Comparison of ENCODE assay signal across 1 cellular context in genomic region chr9:93577045-93577939, GRCh38.
TF ChIP-seq lines count a peak whose summit lies in the region.

No MANE protein-coding gene starts in this region.

TF ChIP-seq in K562, 482 proteins besides CTCF, POLR2A, EP300 and RAD21 (continued from another document):
- TF ChIP-seq ARID3B (CRISPR knock-in tag; IDR thresholded peaks at IDR 0.05; ENCODE audit: borderline replicate concordance), result no peak
- TF ChIP-seq GMEB1 (CRISPR knock-in tag; IDR thresholded peaks at IDR 0.05), result no peak
- TF ChIP-seq RBFOX2 (IDR thresholded peaks at IDR 0.05; ENCODE audit: low read depth, low read length), result peak; percentile 56; the same call in 1 of the 2 replicates
- TF ChIP-seq CXXC5 (CRISPR knock-in tag; IDR thresholded peaks at IDR 0.05), result 0 out of 2 replicates have a peak, but pooled peaks have one; percentile 18
- TF ChIP-seq POLR2G (IDR thresholded peaks at IDR 0.05; ENCODE audit: low read depth, low read length), result peak; percentile 71
- peak; percentile 39; the same call in 1 of the 2 replicates for TF ChIP-seq RB1 (IDR thresholded peaks at IDR 0.05; ENCODE audit: low read depth)
- TF ChIP-seq TFAP4 (CRISPR knock-in tag; IDR thresholded peaks at IDR 0.05; ENCODE audit: borderline replicate concordance), result 0 out of 2 replicates have a peak, but pooled peaks have one; percentile 7
- TF ChIP-seq MAZ (CRISPR knock-in tag; conservative IDR thresholded peaks at IDR 0.05 in 1 of 2, IDR thresholded peaks at IDR 0.05 in 1 of 2), result peak in 1 of 2 experiments; percentile 36; a peak in 2 of 4 replicates
- TF ChIP-seq KDM5B (IDR thresholded peaks at IDR 0.05; ENCODE audit: insufficient replicate concordance, low read depth, low read length), result peak; percentile 37
- no peak for TF ChIP-seq TSHZ1 (CRISPR knock-in tag; IDR thresholded peaks at IDR 0.05)
- no peak for TF ChIP-seq TAF1 (IDR thresholded peaks at IDR 0.05; ENCODE audit: control insufficient read depth, extremely low read depth, insufficient read depth, low read length, severe bottlenecking)
- TF ChIP-seq GATAD2B (IDR thresholded peaks at IDR 0.05; ENCODE audit: borderline replicate concordance), result 0 out of 2 replicates have a peak, but pooled peaks have one; percentile 18
- TF ChIP-seq ZFX (CRISPR knock-in tag; IDR thresholded peaks at IDR 0.05), result peak; percentile 43
- TF ChIP-seq HNRNPL (IDR thresholded peaks at IDR 0.05; ENCODE audit: low read depth, low read length), result 0 out of 2 replicates have a peak, but pooled peaks have one; percentile 24
